ENCODE assay signal across 16 cellular contexts in genomic region chr17:83180996-83181481, GRCh38.
A peak's percentile ranks its signal among the peaks of the same experiment; 100 is the strongest.
DNase-seq lines count a peak whose midpoint lies in the region; ATAC-seq and TF ChIP-seq lines count a peak whose summit lies in the region.
"Had no signal": no experiment of that assay in that cellular context is flagged by ENCODE, and none has a peak within 500 bp of the region (broad histone marks: within the 10 kb centered on the region; RNA-seq: fewer than 3 reads in every experiment).

No MANE protein-coding gene starts in this region.

- ATAC-seq in stimulated activated naive CD8-positive, alpha-beta T cell treated with anti-CD3 and anti-CD28 coated beads, Interleukin-15, amount 100 ng/mL, for 72 hours = peak; percentile 71
- no peak for ATAC-seq in HG03565 (IDR thresholded peaks at IDR 0.05; ENCODE audit: unreplicated experiment)

- no peak for TF ChIP-seq POLR2A in breast epithelium (IDR thresholded peaks at IDR 0.05)

- no peak overlapping the region for H3K4me3 ChIP-seq in breast epithelium
- H3K4me3 ChIP-seq: sigmoid colon, SJSA1 had no signal

- no peaks in the 10 kb centered on the region for H3K27me3 ChIP-seq in breast epithelium
- H3K27me3 ChIP-seq: sigmoid colon, SJSA1 had no signal

- no peaks in the 10 kb centered on the region for H3K4me1 ChIP-seq in breast epithelium
- H3K4me1 ChIP-seq: sigmoid colon, SJSA1 had no signal

- POLR2A ChIA-PET in MCF 10A (lab: Yijun Ruan, JAX) = interaction anchor here (0.9 kb wide), 1 partner anchor 21 kb away, joined by 3 read pairs; no protein-coding TSS in a partner anchor

- no TSS peak for BruUV-seq in MCF 10A (replicated peaks; lab: Mats Ljungman, UMichigan)

- DNase-seq in breast epithelium (ENCODE audit: low spot score in 2 of 2) (peak; percentile 12 to 34), MCF 10A (ENCODE audit: unreplicated experiment) (no peak), NAMALWA (ENCODE audit: low spot score) (peak; percentile 59), ecto neural progenitor cell (ENCODE audit: low spot score) (peak; percentile 40), immature natural killer cell (no peak), A172 (ENCODE audit: low spot score) (no peak)
- DNase-seq in stimulated activated naive CD8-positive, alpha-beta T cell treated with anti-CD3 and anti-CD28 coated beads, Interleukin-15, amount 100 ng/mL, for 72 hours = no peak
- DNase-seq: effector CD4-positive, alpha-beta T cell; mesenchymal stem cell; NCI-H146; NCI-H774; stimulated activated CD4-positive, alpha-beta T cell treated with anti-CD3 and anti-CD28 coated beads, Interleukin-4, amount 100 ng/mL, for 4 hours; stimulated activated naive CD4-positive, alpha-beta T cell had no signal

- H3K9me3 Mint-ChIP-seq in MCF 10A (ENCODE audit: unreplicated experiment) (no peaks in the 10 kb centered on the region), immature natural killer cell (no peaks in the 10 kb centered on the region)
- no peaks in the 10 kb centered on the region for H3K9me3 Mint-ChIP-seq in stimulated activated naive CD8-positive, alpha-beta T cell treated with anti-CD3 and anti-CD28 coated beads, Interleukin-15, amount 100 ng/mL, for 72 hours

- H3K36me3 ChIP-seq in breast epithelium = no peaks in the 10 kb centered on the region
- H3K36me3 ChIP-seq: sigmoid colon, SJSA1 had no signal

- no peaks in the 10 kb centered on the region for H3K9me3 ChIP-seq in breast epithelium
- H3K9me3 ChIP-seq: sigmoid colon, SJSA1 had no signal

- H3K27ac Mint-ChIP-seq in MCF 10A (ENCODE audit: low read depth, unreplicated experiment) (no peak overlapping the region), immature natural killer cell (no peak overlapping the region)
- H3K27ac Mint-ChIP-seq in stimulated activated naive CD8-positive, alpha-beta T cell treated with anti-CD3 and anti-CD28 coated beads, Interleukin-15, amount 100 ng/mL, for 72 hours = peak overlapping the region in 1 of 2 donors; percentile 46

- TF ChIP-seq CTCF in breast epithelium (IDR thresholded peaks at IDR 0.05) = no peak
- no peak for TF ChIP-seq CTCF in MCF 10A (IDR thresholded peaks at IDR 0.05; ENCODE audit: unreplicated experiment)

- intact Hi-C loops in breast epithelium (cut with DNase I; ENCODE audit: low total_unique reads) (no loop called here), MCF 10A (cut with micrococcal nuclease) (no loop called here)

- no peak overlapping the region for H3K27ac ChIP-seq in breast epithelium
- H3K27ac ChIP-seq: sigmoid colon, SJSA1 had no signal

- no peak overlapping the region for H3K4me3 Mint-ChIP-seq in MCF 10A (ENCODE audit: unreplicated experiment)
- H3K4me3 Mint-ChIP-seq in stimulated activated naive CD8-positive, alpha-beta T cell treated with anti-CD3 and anti-CD28 coated beads, Interleukin-15, amount 100 ng/mL, for 72 hours = no peak overlapping the region
- H3K4me3 Mint-ChIP-seq in immature natural killer cell = peak overlapping the region in 1 of 5 donors; percentile 33

- H3K4me1 Mint-ChIP-seq in MCF 10A (ENCODE audit: insufficient read depth, unreplicated experiment) (no peaks in the 10 kb centered on the region), immature natural killer cell (peaks cover 23 to 28% of the 10 kb centered on the region in 2 donors)
- no peaks in the 10 kb centered on the region for H3K4me1 Mint-ChIP-seq in stimulated activated naive CD8-positive, alpha-beta T cell treated with anti-CD3 and anti-CD28 coated beads, Interleukin-15, amount 100 ng/mL, for 72 hours

- CTCF ChIA-PET in MCF 10A (lab: Yijun Ruan, JAX) = interaction anchor here (0.7 kb wide), 1 partner anchor 256 kb away, joined by 3 read pairs; no protein-coding TSS in a partner anchor

- H3K36me3 Mint-ChIP-seq in MCF 10A (ENCODE audit: insufficient read depth, unreplicated experiment) = no peaks in the 10 kb centered on the region
- H3K36me3 Mint-ChIP-seq in immature natural killer cell = no peaks in the 10 kb centered on the region

- H3K27me3 Mint-ChIP-seq in MCF 10A (ENCODE audit: insufficient read depth, unreplicated experiment) = no peaks in the 10 kb centered on the region
- no peaks in the 10 kb centered on the region for H3K27me3 Mint-ChIP-seq in stimulated activated naive CD8-positive, alpha-beta T cell treated with anti-CD3 and anti-CD28 coated beads, Interleukin-15, amount 100 ng/mL, for 72 hours
- H3K27me3 Mint-ChIP-seq in immature natural killer cell (ENCODE audit: low read depth in 3 of 3) = peaks cover 2 to 8% (median 4%) of the 10 kb centered on the region in 3 donors

Comparison
In these comparisons a context has a peak if more than half of its experiments do, and no peak if none do; other contexts are left out.
1. DNase-seq: peak in breast epithelium (2 of 2), NAMALWA (single experiment) and ecto neural progenitor cell (single experiment); none in MCF 10A (single experiment), stimulated activated naive CD8-positive, alpha-beta T cell treated with anti-CD3 and anti-CD28 coated beads, Interleukin-15, amount 100 ng/mL, for 72 hours (0 of 2), immature natural killer cell (0 of 3) and A172 (single experiment).